8 cellular contexts compared by ENCODE assay signal in genomic region chr14:39113685-39114072, GRCh38. TPM values are rescaled to one million over a fixed set of nuclear protein-coding genes. Genes with fewer than 3 reads are reported as not detected.
A peak's percentile ranks its signal among the peaks of the same experiment; 100 is the strongest.
DNase-seq lines count a peak whose midpoint lies in the region; ATAC-seq and TF ChIP-seq lines count a peak whose summit lies in the region.

No MANE protein-coding gene starts in this region.

- no peak for ATAC-seq in natural killer cell treated with Interleukin-12 subunit alpha and Interleukin-12 subunit beta and Interleukin-15 and Interleukin-18, amount 100 ng/mL, for 72 hours
- ATAC-seq in GM21576 (IDR thresholded peaks at IDR 0.05; ENCODE audit: unreplicated experiment) = no peak

- intact Hi-C loops in dorsolateral prefrontal cortex (cut with DNase I) = loop anchor here (2.0 to 10.0 kb wide), 4 partner anchors 61 to 319 kb away; partner anchors contain the start of genes PNN (in 2 of the 2) and FBXO33 (in 1 of the 2)

- H3K4me2 ChIP-seq in BLaER1 treated with 17β-estradiol and CSF1 and Interleukin-3, amounts not matched to agents 10 nM and 100 nM = peak overlapping the region; percentile 66 to 97 (median 86)

- peaks cover 0 to 5% of the 10 kb centered on the region in 2 donors for H3K27me3 Mint-ChIP-seq in natural killer cell treated with Interleukin-12 subunit alpha and Interleukin-12 subunit beta and Interleukin-15 and Interleukin-18, amount 100 ng/mL, for 72 hours

- no peak for TF ChIP-seq CTCF in dorsolateral prefrontal cortex (IDR thresholded peaks at IDR 0.05 in 54 of 56, conservative IDR thresholded peaks at IDR 0.05 in 2 of 56; ENCODE audit: low read depth in 1 of 56, partially characterized antibody in 56 of 56)

- H3K27ac Mint-ChIP-seq in natural killer cell treated with Interleukin-12 subunit alpha and Interleukin-12 subunit beta and Interleukin-15 and Interleukin-18, amount 100 ng/mL, for 72 hours = peak overlapping the region; percentile 87 to 96

- H3K9ac ChIP-seq in BLaER1 treated with 17β-estradiol and CSF1 and Interleukin-3, amounts not matched to agents 10 nM and 100 nM = peak overlapping the region; percentile 73 to 86 (median 80); a peak in 21 of 22 replicates

- no peaks in the 10 kb centered on the region for H3K27me3 ChIP-seq in BLaER1 treated with 17β-estradiol and CSF1 and Interleukin-3, amounts not matched to agents 10 nM and 100 nM
- no peaks in the 10 kb centered on the region for H3K27me3 ChIP-seq in dorsolateral prefrontal cortex

- H3K4me3 Mint-ChIP-seq in natural killer cell treated with Interleukin-12 subunit alpha and Interleukin-12 subunit beta and Interleukin-15 and Interleukin-18, amount 100 ng/mL, for 72 hours = peak overlapping the region; percentile 94

- H4K20me1 ChIP-seq in BLaER1 treated with 17β-estradiol and CSF1 and Interleukin-3, amounts not matched to agents 10 nM and 100 nM = no peaks in the 10 kb centered on the region

- H3K9me3 ChIP-seq in BLaER1 treated with 17β-estradiol and CSF1 and Interleukin-3, amounts not matched to agents 10 nM and 100 nM (replicated peaks in 1 of 11) = no peaks in the 10 kb centered on the region
- no peaks in the 10 kb centered on the region for H3K9me3 ChIP-seq in KOPT-K1 (ENCODE audit: insufficient read depth, low read length, poor library complexity, severe bottlenecking)

- H3K4me3 ChIP-seq in BLaER1 treated with 17β-estradiol and CSF1 and Interleukin-3, amounts not matched to agents 10 nM and 100 nM = peak overlapping the region; percentile 69 to 87 (median 78)
- peak overlapping the region; percentile 60 to 98 (median 82) for H3K4me3 ChIP-seq in dorsolateral prefrontal cortex

- DNase-seq in dorsolateral prefrontal cortex (no peak), kidney tubule cell (ENCODE audit: low spot score) (no peak), ureter (ENCODE audit: low spot score) (no peak), H4 (ENCODE audit: low spot score) (no peak)
- DNase-seq in natural killer cell treated with Interleukin-12 subunit alpha and Interleukin-12 subunit beta and Interleukin-15 and Interleukin-18, amount 100 ng/mL, for 72 hours (ENCODE audit: low spot score) = no peak

- no peaks in the 10 kb centered on the region for H3K36me3 Mint-ChIP-seq in natural killer cell treated with Interleukin-12 subunit alpha and Interleukin-12 subunit beta and Interleukin-15 and Interleukin-18, amount 100 ng/mL, for 72 hours

- H3K4me1 Mint-ChIP-seq in natural killer cell treated with Interleukin-12 subunit alpha and Interleukin-12 subunit beta and Interleukin-15 and Interleukin-18, amount 100 ng/mL, for 72 hours (ENCODE audit: low read depth in 2 of 2) = peaks cover 10 to 11% of the 10 kb centered on the region in 2 donors

- H3K9me3 Mint-ChIP-seq in natural killer cell treated with Interleukin-12 subunit alpha and Interleukin-12 subunit beta and Interleukin-15 and Interleukin-18, amount 100 ng/mL, for 72 hours = no peaks in the 10 kb centered on the region

- peak overlapping the region; percentile 48 to 81 (median 73) for H3K27ac ChIP-seq in BLaER1 treated with 17β-estradiol and CSF1 and Interleukin-3, amounts not matched to agents 10 nM and 100 nM
- H3K27ac ChIP-seq in KOPT-K1 (ENCODE audit: low read depth, low read length, poor library complexity, severe bottlenecking) = peak overlapping the region; percentile 68
- peak overlapping the region; percentile 7 to 95 (median 81) for H3K27ac ChIP-seq in dorsolateral prefrontal cortex

- peaks cover 11 to 21% (median 17%) of the 10 kb centered on the region in 10 experiments for H3K4me1 ChIP-seq in BLaER1 treated with 17β-estradiol and CSF1 and Interleukin-3, amounts not matched to agents 10 nM and 100 nM

- H3K36me3 ChIP-seq in BLaER1 treated with 17β-estradiol and CSF1 and Interleukin-3, amounts not matched to agents 10 nM and 100 nM = peaks cover 6 to 17% (median 14%) of the 10 kb centered on the region in 11 experiments; a peak in 20 of 22 replicates
- H3K36me3 ChIP-seq in KOPT-K1 (ENCODE audit: insufficient read depth, low read length) = peaks cover 16% of the 10 kb centered on the region

RNA-seq across cellular contexts. Expression of gene GEMIN2, which starts 0.4 kb away (rescaled TPM):
- 10 to 100 TPM in 113 of 120 experiments, 1 to 10 TPM in 7; 7.4 to 23.1 (median 14.5) TPM for total RNA-seq in dorsolateral prefrontal cortex
- total RNA-seq in natural killer cell treated with Interleukin-12 subunit alpha and Interleukin-12 subunit beta and Interleukin-15 and Interleukin-18, amount 100 ng/mL, for 72 hours = 10 to 100 TPM; 15.6 to 29.7 TPM
- total RNA-seq in ureter = 10.0 TPM
- total RNA-seq in H4 (2014; rRNA removed; shearing (Covaris generic)) = 50.3 and 63.7 TPM in 2 replicates

RNA-seq across cellular contexts. Expression of gene SEC23A, which starts 10.6 kb away (rescaled TPM):
- total RNA-seq in dorsolateral prefrontal cortex (100 to 1,000 TPM in 6 of 120 experiments, 10 to 100 TPM in 114; 47.9 to 106 (median 76.3) TPM), ureter (70.8 TPM)
- total RNA-seq in natural killer cell treated with Interleukin-12 subunit alpha and Interleukin-12 subunit beta and Interleukin-15 and Interleukin-18, amount 100 ng/mL, for 72 hours = 10 to 100 TPM; 59.1 to 60.0 TPM
- 119 and 146 TPM in 2 replicates for total RNA-seq in H4 (2014; rRNA removed; shearing (Covaris generic))

RNA-seq across cellular contexts. Expression of gene TRAPPC6B, which starts 56.5 kb away (rescaled TPM):
- 10 to 100 TPM; 37.1 to 90.0 (median 64.0) TPM for total RNA-seq in dorsolateral prefrontal cortex
- total RNA-seq in natural killer cell treated with Interleukin-12 subunit alpha and Interleukin-12 subunit beta and Interleukin-15 and Interleukin-18, amount 100 ng/mL, for 72 hours = 10 to 100 TPM; 27.5 to 32.1 TPM
- total RNA-seq in ureter = 33.5 TPM
- 6.7 and 12.0 TPM in 2 replicates for total RNA-seq in H4 (2014; rRNA removed; shearing (Covaris generic))
